ENCODE assay signal across 8 cellular contexts in genomic region chr16:20805684-20806167, GRCh38. TPM values are rescaled to one million over a fixed set of nuclear protein-coding genes. Genes with fewer than 3 reads are reported as not detected.
DNase-seq lines count a peak whose midpoint lies in the region; ATAC-seq and TF ChIP-seq lines count a peak whose summit lies in the region.
"Not testable (repeated sequence)": the region's sequence is repeated elsewhere in the genome, so short reads cannot be mapped to it uniquely, and the experiment has no call there.

No MANE protein-coding gene starts in this region.

- peaks cover 15 to 32% (median 19%) of the 10 kb centered on the region in 3 donors for H3K4me1 Mint-ChIP-seq in naive B cell
- H3K4me1 Mint-ChIP-seq in stimulated activated memory B cell treated with anti-CD40 and anti-IgM and Interleukin-4, amounts not matched to agents 10 μg/mL and 1 μg/mL and 100 μg/mL, for 72 hours = peaks cover 27% of the 10 kb centered on the region

- peak overlapping the region in 5 of 6 donors; percentile 25 to 86 (median 47) for H3K27ac Mint-ChIP-seq in naive B cell
- peak overlapping the region; percentile 89 for H3K27ac Mint-ChIP-seq in stimulated activated memory B cell treated with anti-CD40 and anti-IgM and Interleukin-4, amounts not matched to agents 10 μg/mL and 1 μg/mL and 100 μg/mL, for 72 hours

- peak overlapping the region; percentile 94 to 100 (median 97) for H3K4me3 Mint-ChIP-seq in naive B cell
- peak overlapping the region; percentile 93 for H3K4me3 Mint-ChIP-seq in stimulated activated memory B cell treated with anti-CD40 and anti-IgM and Interleukin-4, amounts not matched to agents 10 μg/mL and 1 μg/mL and 100 μg/mL, for 72 hours

- peak overlapping the region in 3 of 11 experiments; percentile 9 to 54 (median 40); a peak in 4 of 22 replicates for H3K27ac ChIP-seq in BLaER1 treated with 17β-estradiol and CSF1 and Interleukin-3, amounts not matched to agents 10 nM and 100 nM
- H3K27ac ChIP-seq in OCI-LY3 (ENCODE audit: low read length) = peak overlapping the region; percentile 75
- H3K27ac ChIP-seq in coronary artery = peak overlapping the region; percentile 88 to 93
- peak overlapping the region; percentile 80 for H3K27ac ChIP-seq in hepatocyte

- not testable (repeated sequence) for H3K79me2 ChIP-seq in OCI-LY3 (ENCODE audit: low read length); hepatocyte

- ATAC-seq in HG02840 (IDR thresholded peaks at IDR 0.05; ENCODE audit: low FRiP score, unreplicated experiment) = peak; percentile 30
- not testable (repeated sequence) for ATAC-seq in naive B cell (ENCODE audit: low read depth in 2 of 2); stimulated activated memory B cell treated with anti-CD40 and anti-IgM and Interleukin-4, amounts not matched to agents 10 μg/mL and 1 μg/mL and 100 μg/mL, for 72 hours

- not testable (repeated sequence) for H4K20me1 ChIP-seq in BLaER1 treated with 17β-estradiol and CSF1 and Interleukin-3, amounts not matched to agents 10 nM and 100 nM; OCI-LY3 (ENCODE audit: insufficient read depth, low read length); hepatocyte (ENCODE audit: insufficient read depth, poor library complexity, severe bottlenecking)

- peak overlapping the region in 9 of 10 experiments; percentile 47 to 70 (median 53); a peak in 17 of 20 replicates for H3K4me3 ChIP-seq in BLaER1 treated with 17β-estradiol and CSF1 and Interleukin-3, amounts not matched to agents 10 nM and 100 nM
- H3K4me3 ChIP-seq in OCI-LY3 (ENCODE audit: low read length) = peak overlapping the region; percentile 92
- peak overlapping the region; percentile 80 for H3K4me3 ChIP-seq in coronary artery
- H3K4me3 ChIP-seq in hepatocyte = peak overlapping the region; percentile 85

- H3K27me3 ChIP-seq in BLaER1 treated with 17β-estradiol and CSF1 and Interleukin-3, amounts not matched to agents 10 nM and 100 nM = peaks cover 17 to 36% (median 28%) of the 10 kb centered on the region in 11 experiments
- not testable (repeated sequence) for H3K27me3 ChIP-seq in OCI-LY3 (ENCODE audit: low read depth, low read length); hepatocyte

- H2AFZ ChIP-seq in OCI-LY3 (ENCODE audit: low read depth, low read length) = peak overlapping the region; percentile 95
- peak overlapping the region; percentile 64 for H2AFZ ChIP-seq in hepatocyte

- not testable (repeated sequence) for H3K9me2 ChIP-seq in hepatocyte (replicated peaks; ENCODE audit: insufficient read depth)

- H3K9me3 ChIP-seq in BLaER1 treated with 17β-estradiol and CSF1 and Interleukin-3, amounts not matched to agents 10 nM and 100 nM (replicated peaks in 1 of 11) = peaks cover 6 to 21% (median 18%) of the 10 kb centered on the region in 11 experiments; a peak in 20 of 22 replicates
- H3K9me3 ChIP-seq in OCI-LY3 (ENCODE audit: insufficient read depth, low read length); hepatocyte (ENCODE audit: low read depth): not testable (repeated sequence)

- H3K9ac ChIP-seq in BLaER1 treated with 17β-estradiol and CSF1 and Interleukin-3, amounts not matched to agents 10 nM and 100 nM = peak overlapping the region in 2 of 11 experiments; percentile 49 to 50; a peak in 1 of 22 replicates
- peak overlapping the region; percentile 88 for H3K9ac ChIP-seq in OCI-LY3 (ENCODE audit: low read length)

- not testable (repeated sequence) for H3K9me3 Mint-ChIP-seq in naive B cell; stimulated activated memory B cell treated with anti-CD40 and anti-IgM and Interleukin-4, amounts not matched to agents 10 μg/mL and 1 μg/mL and 100 μg/mL, for 72 hours

- not testable (repeated sequence) for H3K36me3 Mint-ChIP-seq in naive B cell; stimulated activated memory B cell treated with anti-CD40 and anti-IgM and Interleukin-4, amounts not matched to agents 10 μg/mL and 1 μg/mL and 100 μg/mL, for 72 hours

- H3K4me1 ChIP-seq in BLaER1 treated with 17β-estradiol and CSF1 and Interleukin-3, amounts not matched to agents 10 nM and 100 nM = peaks cover 0 to 16% (median 8%) of the 10 kb centered on the region in 10 experiments; a peak in 8 of 20 replicates
- H3K4me1 ChIP-seq in OCI-LY3 (ENCODE audit: low read length); hepatocyte (ENCODE audit: insufficient read depth): not testable (repeated sequence)

- H3K4me2 ChIP-seq in BLaER1 treated with 17β-estradiol and CSF1 and Interleukin-3, amounts not matched to agents 10 nM and 100 nM = peak overlapping the region in 10 of 11 experiments; percentile 41 to 81 (median 68); a peak in 16 of 22 replicates
- H3K4me2 ChIP-seq in OCI-LY3 (ENCODE audit: low read length) = peak overlapping the region; percentile 76
- peak overlapping the region; percentile 83 for H3K4me2 ChIP-seq in hepatocyte

- H3K36me3 ChIP-seq in BLaER1 treated with 17β-estradiol and CSF1 and Interleukin-3, amounts not matched to agents 10 nM and 100 nM; OCI-LY3 (replicated peaks; ENCODE audit: low read depth, low read length); hepatocyte (replicated peaks; ENCODE audit: insufficient read depth, low read depth): not testable (repeated sequence)

- WGBS in hepatocyte (ENCODE audit: low lambda C conversion rate, missing lambda C conversion rate) = 28% methylated on average over 12 of the region's 12 CpGs

- peak; percentile 11 for DNase-seq in activated T-cell treated with anti-CD3 and anti-CD28 coated beads for 24 hours (ENCODE audit: low read depth)
- not testable (repeated sequence) for DNase-seq in coronary artery (ENCODE audit: low spot score); hepatocyte (ENCODE audit: low spot score); naive B cell

- not testable (repeated sequence) for H3K27me3 Mint-ChIP-seq in naive B cell; stimulated activated memory B cell treated with anti-CD40 and anti-IgM and Interleukin-4, amounts not matched to agents 10 μg/mL and 1 μg/mL and 100 μg/mL, for 72 hours

- TF ChIP-seq CTCF in OCI-LY3 (IDR thresholded peaks at IDR 0.05; ENCODE audit: low read depth, low read length); coronary artery (IDR thresholded peaks at IDR 0.05); hepatocyte (IDR thresholded peaks at IDR 0.05; ENCODE audit: poor library complexity): not testable (repeated sequence)

RNA-seq across cellular contexts. Expression of gene ERI2, which starts 0.5 kb away (rescaled TPM):
- 20.8 and 26.9 TPM in 2 replicates for total RNA-seq in hepatocyte
- polyA plus RNA-seq in hepatocyte (6.9 and 19.1 TPM in 2 replicates), naive B cell (ENCODE audit: low read depth in 6 of 6) (1 to 10 TPM; 1.3 to 4.1 (median 2.0) TPM)

RNA-seq across cellular contexts. Expression of gene REXO5, which starts 0.6 kb away (rescaled TPM):
- 3.6 and 9.4 TPM in 2 replicates for total RNA-seq in hepatocyte
- polyA plus RNA-seq in hepatocyte (2.9 and 3.5 TPM in 2 replicates), naive B cell (ENCODE audit: low read depth in 6 of 6) (not detected)

RNA-seq across cellular contexts. Expression of gene ACSM3, which starts 41.9 kb away (rescaled TPM):
- 26.5 and 46.7 TPM in 2 replicates for total RNA-seq in hepatocyte
- 14.5 and 18.9 TPM in 2 replicates for polyA plus RNA-seq in hepatocyte
- 10 to 100 TPM in 1 of 6 donors, 1 to 10 TPM in 5; 2.8 to 13.3 (median 6.4) TPM for polyA plus RNA-seq in naive B cell (ENCODE audit: low read depth in 6 of 6)
